Comparison of ENCODE assay signal across 18 cellular contexts in genomic region chr20:57947421-57948176, GRCh38.
A peak's percentile ranks its signal among the peaks of the same experiment; 100 is the strongest.
DNase-seq lines count a peak whose midpoint lies in the region; ATAC-seq lines count a peak whose summit lies in the region.
"Had no signal": no experiment of that assay in that cellular context is flagged by ENCODE, and none has a peak within 500 bp of the region (broad histone marks: within the 10 kb centered on the region; RNA-seq: fewer than 3 reads in every experiment).

No MANE protein-coding gene starts in this region.

- no peaks in the 10 kb centered on the region for H3K9me2 ChIP-seq in GM23248 (ENCODE audit: insufficient read depth)

- no peak for ATAC-seq in HG02763 (IDR thresholded peaks at IDR 0.05; ENCODE audit: unreplicated experiment)
- ATAC-seq: activated CD8-positive, alpha-beta T cell treated with anti-CD3 and anti-CD28 coated beads for 36 hours; gastroesophageal sphincter; pancreas had no signal

- no peaks in the 10 kb centered on the region for H3K79me2 ChIP-seq in GM23248 (ENCODE audit: insufficient read depth)

- H3K27ac ChIP-seq in GM23248 (peak overlapping the region; percentile 69), skin epidermis (peak overlapping the region in 12 of 21 experiments; percentile 8 to 78 (median 57))
- H3K27ac ChIP-seq: gastroesophageal sphincter, pancreas had no signal

- in situ Hi-C loops in GM23248 (cut with MboI), result no loop called here

- H3K27me3 ChIP-seq in GM23248 (replicated peaks; ENCODE audit: insufficient read depth), result no peaks in the 10 kb centered on the region
- H3K27me3 ChIP-seq: gastroesophageal sphincter, pancreas had no signal

- H3K9me3 ChIP-seq in GM23248 (ENCODE audit: low read depth), result no peaks in the 10 kb centered on the region
- H3K9me3 ChIP-seq: gastroesophageal sphincter, pancreas had no signal

- H4K20me1 ChIP-seq in GM23248 (ENCODE audit: insufficient read depth), result no peaks in the 10 kb centered on the region

- 0 out of 2 replicates have a peak overlapping the region, but pooled peaks have one; percentile 3 for H2AFZ ChIP-seq in GM23248

- H3F3A ChIP-seq in GM23248 (ENCODE audit: insufficient read depth), result peaks cover 17% of the 10 kb centered on the region

- peak overlapping the region; percentile 23; the same call in 1 of the 2 replicates for H3K9ac ChIP-seq in GM23248

- peaks cover 16% of the 10 kb centered on the region for H3K4me1 ChIP-seq in GM23248 (ENCODE audit: insufficient read depth)
- H3K4me1 ChIP-seq: pancreas had no signal

- H3K4me3 ChIP-seq in GM23248 (0 out of 2 replicates have a peak overlapping the region, but pooled peaks have one; percentile 24), skin epidermis (no peak overlapping the region)
- H3K4me3 ChIP-seq: gastroesophageal sphincter, pancreas had no signal

- H3K4me2 ChIP-seq in GM23248 (ENCODE audit: unreplicated experiment), result peak overlapping the region; percentile 52

- WGBS in GM23248 (ENCODE audit: low coverage in 1 of 2, low lambda C conversion rate in 2 of 2, missing lambda C conversion rate in 2 of 2), 2 experiments, result 23 to 27% methylated on average over 16 of the region's 16 CpGs

- DNase-seq in GM23248 (peak; percentile 92), amniotic stem cell (lab: John Stamatoyannopoulos, UW) (peak; percentile 71), fibroblast of the conjunctiva (ENCODE audit: low read depth) (peak; percentile 57), middle frontal gyrus (ENCODE audit: extremely low spot score, low spot score) (no peak), NCI-H2081 (lab: John Stamatoyannopoulos, UW) (no peak)
- DNase-seq in activated CD4-positive, alpha-beta T cell treated with anti-CD3 and anti-CD28 coated beads, Interleukin-2, amount 50 U/mL, for 48 hours, result no peak
- DNase-seq: activated CD8-positive, alpha-beta T cell treated with anti-CD3 and anti-CD28 coated beads for 36 hours; CD4-positive, CD25-positive, alpha-beta regulatory T cell; DMS79 treated with DMSO at 0.1 percent for 48 hours; H9; immature natural killer cell; midbrain; NCI-H1436 treated with DMSO at 0.1 percent for 48 hours; NCI-H446 treated with DMSO at 0.1 percent for 48 hours; pancreas had no signal

- H3K36me3 ChIP-seq in GM23248 (ENCODE audit: low read depth), result no peaks in the 10 kb centered on the region
- H3K36me3 ChIP-seq: gastroesophageal sphincter, pancreas had no signal

Comparison
In these comparisons a context has a peak if more than half of its experiments do, and no peak if none do; other contexts are left out.
1. DNase-seq: peak in GM23248 (single experiment), amniotic stem cell (single experiment) and fibroblast of the conjunctiva (single experiment); none in middle frontal gyrus (single experiment), activated CD4-positive, alpha-beta T cell treated with anti-CD3 and anti-CD28 coated beads, Interleukin-2, amount 50 U/mL, for 48 hours (0 of 2) and NCI-H2081 (0 of 2).